Comparison of ENCODE assay signal across 20 cellular contexts in genomic region chr11:20450829-20451228, GRCh38.
"Had no signal": no experiment of that assay in that cellular context is flagged by ENCODE, and none has a peak within 500 bp of the region (broad histone marks: within the 10 kb centered on the region; RNA-seq: fewer than 3 reads in every experiment).

No MANE protein-coding gene starts in this region.

- H3K4me1 Mint-ChIP-seq: stimulated activated naive B cell treated with anti-CD40 and anti-IgM and Interleukin-4, amounts not matched to agents 10 μg/mL and 1 μg/mL and 100 μg/mL, for 72 hours; stimulated activated naive CD8-positive, alpha-beta T cell treated with anti-CD3 and anti-CD28 coated beads, Interleukin-15, amount 100 ng/mL, for 72 hours had no signal

- H3K9me3 ChIP-seq: neutrophil, spleen, testis, tibial nerve, upper lobe of right lung, vagina had no signal

- H3K4me3 ChIP-seq: hepatocyte, spleen, testis, tibial nerve, upper lobe of right lung, vagina had no signal

- H3K27ac ChIP-seq: foreskin keratinocyte, spleen, testis, tibial nerve, upper lobe of right lung, vagina had no signal

- H3K4me2 ChIP-seq: hepatocyte had no signal

- DNase-seq: erythroblast; kidney glomerular epithelial cell; mesendoderm; naive B cell; posterior cingulate gyrus; spleen; stimulated activated CD4-positive, alpha-beta T cell treated with anti-CD3 and anti-CD28 coated beads, Interleukin-15, amount 100 ng/mL, for 24 hours; stimulated activated CD4-positive, alpha-beta T cell treated with anti-CD3 and anti-CD28 coated beads, Interleukin-1b, Interleukin-23, amount 100 ng/mL, for 48 hours; stimulated activated CD4-positive, alpha-beta T cell treated with anti-CD3 and anti-CD28 coated beads, Interleukin-4, amount 100 ng/mL, for 24 hours; stimulated activated naive B cell treated with anti-CD40 and anti-IgM and Interleukin-4, amounts not matched to agents 10 μg/mL and 1 μg/mL and 100 μg/mL, for 72 hours; stimulated activated naive CD8-positive, alpha-beta T cell treated with anti-CD3 and anti-CD28 coated beads, Interleukin-15, amount 100 ng/mL, for 72 hours; testis; upper lobe of right lung had no signal

- ATAC-seq: foreskin keratinocyte; sciatic nerve; stimulated activated naive B cell treated with anti-CD40 and anti-IgM and Interleukin-4, amounts not matched to agents 10 μg/mL and 1 μg/mL and 100 μg/mL, for 72 hours; stimulated activated naive CD8-positive, alpha-beta T cell treated with anti-CD3 and anti-CD28 coated beads, Interleukin-15, amount 100 ng/mL, for 72 hours had no signal

- H2AFZ ChIP-seq: hepatocyte had no signal

- H3K27me3 Mint-ChIP-seq: dendritic cell treated with granulocyte-macrophage colony-stimulating factor and Interleukin-4, amounts not matched to agents 40 ng/mL and 50 ng/mL, for 4 days; naive B cell; stimulated activated naive B cell treated with anti-CD40 and anti-IgM and Interleukin-4, amounts not matched to agents 10 μg/mL and 1 μg/mL and 100 μg/mL, for 72 hours; stimulated activated naive CD8-positive, alpha-beta T cell treated with anti-CD3 and anti-CD28 coated beads, Interleukin-15, amount 100 ng/mL, for 72 hours had no signal

- H3K4me3 Mint-ChIP-seq: dendritic cell treated with granulocyte-macrophage colony-stimulating factor and Interleukin-4, amounts not matched to agents 40 ng/mL and 50 ng/mL, for 4 days; naive B cell; stimulated activated naive B cell treated with anti-CD40 and anti-IgM and Interleukin-4, amounts not matched to agents 10 μg/mL and 1 μg/mL and 100 μg/mL, for 72 hours; stimulated activated naive CD8-positive, alpha-beta T cell treated with anti-CD3 and anti-CD28 coated beads, Interleukin-15, amount 100 ng/mL, for 72 hours had no signal

- H3K36me3 ChIP-seq: upper lobe of right lung, vagina had no signal

- H3K27me3 ChIP-seq: foreskin keratinocyte, hepatocyte, neutrophil, spleen, testis, tibial nerve, upper lobe of right lung, vagina had no signal

- H3K27ac Mint-ChIP-seq: dendritic cell treated with granulocyte-macrophage colony-stimulating factor and Interleukin-4, amounts not matched to agents 40 ng/mL and 50 ng/mL, for 4 days; naive B cell; stimulated activated naive B cell treated with anti-CD40 and anti-IgM and Interleukin-4, amounts not matched to agents 10 μg/mL and 1 μg/mL and 100 μg/mL, for 72 hours; stimulated activated naive CD8-positive, alpha-beta T cell treated with anti-CD3 and anti-CD28 coated beads, Interleukin-15, amount 100 ng/mL, for 72 hours had no signal

- H3K79me2 ChIP-seq: hepatocyte had no signal

- H3K9me3 Mint-ChIP-seq: dendritic cell treated with granulocyte-macrophage colony-stimulating factor and Interleukin-4, amounts not matched to agents 40 ng/mL and 50 ng/mL, for 4 days; naive B cell; stimulated activated naive B cell treated with anti-CD40 and anti-IgM and Interleukin-4, amounts not matched to agents 10 μg/mL and 1 μg/mL and 100 μg/mL, for 72 hours; stimulated activated naive CD8-positive, alpha-beta T cell treated with anti-CD3 and anti-CD28 coated beads, Interleukin-15, amount 100 ng/mL, for 72 hours had no signal

- H3K4me1 ChIP-seq: foreskin keratinocyte, testis, tibial nerve, upper lobe of right lung, vagina had no signal
